9 cellular contexts compared by ENCODE assay signal in genomic region chr18:76620326-76620813, GRCh38.
DNase-seq lines count a peak whose midpoint lies in the region; ATAC-seq and TF ChIP-seq lines count a peak whose summit lies in the region.
"Had no signal": no experiment of that assay in that cellular context is flagged by ENCODE, and none has a peak within 500 bp of the region (broad histone marks: within the 10 kb centered on the region; RNA-seq: fewer than 3 reads in every experiment).

No MANE protein-coding gene starts in this region.

- intact Hi-C loops in colonic mucosa (cut with DNase I): no loop called here

- peaks cover 20 to 44% of the 10 kb centered on the region in 2 donors for H3K27me3 Mint-ChIP-seq in T-cell

- POLR2A ChIA-PET in T-cell (lab: Charles Lee): interaction anchor here in 1 of 2 donors (0.6 to 0.7 kb wide), 2 partner anchors 63 to 225 kb away, joined by 3 read pairs; no protein-coding TSS in a partner anchor

- peaks cover 12 to 18% (median 16%) of the 10 kb centered on the region in 3 donors for H3K4me1 Mint-ChIP-seq in T-cell

- ATAC-seq in T-cell (replicated peaks in 1 of 4) (peak; percentile 31 to 60 (median 53)), GM19324 (IDR thresholded peaks at IDR 0.05; ENCODE audit: low FRiP score, unreplicated experiment) (no peak)

- TF ChIP-seq CTCF in GM20000 (IDR thresholded peaks at IDR 0.05; ENCODE audit: extremely low read depth, missing control alignments) (peak; percentile 71), colonic mucosa (IDR thresholded peaks at IDR 0.05) (peak; percentile 31)

- no peak overlapping the region for H3K27ac Mint-ChIP-seq in T-cell
- H3K27ac Mint-ChIP-seq: IgD-negative memory B cell had no signal

- H3K4me3 Mint-ChIP-seq in T-cell: peak overlapping the region; percentile 13 to 72 (median 17)

- no peaks in the 10 kb centered on the region for H3K9me3 ChIP-seq in colonic mucosa

- DNase-seq in COR-L47 (lab: John Stamatoyannopoulos, UW) (peak; percentile 72), GM20000 (ENCODE audit: low spot score) (peak; percentile 83), HT-29 (ENCODE audit: low spot score) (peak; percentile 25), T-cell (peak in 25 of 34 experiments; percentile 0 to 39 (median 12)), colonic mucosa (peak; percentile 57), kidney glomerular epithelial cell (lab: John Stamatoyannopoulos, UW) (peak; percentile 38)
- DNase-seq in stimulated activated CD4-positive, alpha-beta T cell treated with anti-CD3 and anti-CD28 coated beads, Interleukin-15, amount 100 ng/mL, for 24 hours: peak; percentile 50

- H3K9ac ChIP-seq in colonic mucosa (ENCODE audit: low read depth in 2 of 2, low read length in 2 of 2): no peak overlapping the region

- H3K4me1 ChIP-seq in colonic mucosa: no peaks in the 10 kb centered on the region

- H3K27me3 ChIP-seq in colonic mucosa: no peaks in the 10 kb centered on the region

- peak overlapping the region; percentile 11 for H3K4me3 ChIP-seq in colonic mucosa

- no peaks in the 10 kb centered on the region for H3K36me3 Mint-ChIP-seq in T-cell
- H3K36me3 Mint-ChIP-seq: IgD-negative memory B cell had no signal

- H3K36me3 ChIP-seq in colonic mucosa: no peaks in the 10 kb centered on the region

- H3K27ac ChIP-seq in colonic mucosa: no peak overlapping the region

- CTCF ChIA-PET in T-cell (lab: Charles Lee): interaction anchor here (0.6 to 1.6 kb wide), 6 partner anchors 12 to 220 kb away, joined by 3 to 12 read pairs (median 3); no protein-coding TSS in a partner anchor

- H3K9me3 Mint-ChIP-seq in T-cell: no peaks in the 10 kb centered on the region
- H3K9me3 Mint-ChIP-seq: IgD-negative memory B cell had no signal

Comparison
In these comparisons a context has a peak if more than half of its experiments do, and no peak if none do; other contexts are left out.
1. DNase-seq: peak in every context shown above with its lines; median percentile 83 in GM20000; 72 in COR-L47; 57 in colonic mucosa; 50 in stimulated activated CD4-positive, alpha-beta T cell treated with anti-CD3 and anti-CD28 coated beads, Interleukin-15, amount 100 ng/mL, for 24 hours; 38 in kidney glomerular epithelial cell; 25 in HT-29; 12 in T-cell.